8 cellular contexts compared by ENCODE assay signal in the genomic region with DNA sequence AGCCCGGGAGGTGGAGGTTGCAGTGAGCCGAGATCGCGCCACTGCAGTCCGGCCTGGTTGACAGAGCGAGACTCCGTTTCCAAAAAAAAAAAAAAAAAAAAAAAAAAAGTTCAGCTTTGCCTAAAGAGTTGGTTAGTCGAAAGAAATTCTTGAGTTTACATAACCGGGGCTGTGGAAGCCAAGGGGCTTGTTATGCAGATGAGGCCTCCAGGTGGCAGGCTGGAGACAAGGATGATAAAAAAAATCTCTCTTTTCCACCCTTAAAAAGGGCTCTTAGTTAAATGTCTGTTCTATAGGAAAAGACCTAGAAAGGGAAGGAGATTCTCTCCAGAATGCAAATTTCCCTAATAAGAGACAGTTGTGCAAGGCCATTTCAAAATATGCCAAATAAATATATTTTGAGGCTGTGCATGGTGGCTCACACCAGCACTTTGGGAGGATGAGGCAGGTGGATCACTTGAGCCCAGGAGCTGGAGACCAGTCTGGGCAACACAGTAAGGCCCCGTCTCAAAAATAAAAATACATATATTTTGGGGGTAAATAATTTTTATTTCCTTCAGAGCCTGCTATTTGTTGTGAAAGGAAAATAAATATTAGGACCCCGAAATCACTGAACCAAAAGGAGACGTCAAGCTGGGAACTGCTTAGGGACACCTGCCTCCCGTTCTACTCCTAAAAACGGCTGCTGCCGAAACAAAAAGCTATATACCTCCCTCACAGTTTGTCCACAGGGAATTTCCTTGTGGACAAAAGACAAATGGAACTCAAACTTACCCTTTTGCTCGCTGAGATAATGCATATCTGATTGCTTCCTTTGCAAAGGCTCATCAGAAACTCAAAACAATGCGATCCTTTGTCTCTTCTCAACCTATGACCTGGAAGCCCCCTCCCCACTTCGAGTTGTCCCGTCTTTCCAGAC. TPM values are rescaled to one million over a fixed set of nuclear protein-coding genes. Genes with fewer than 3 reads are reported as not detected.
A peak's percentile ranks its signal among the peaks of the same experiment; 100 is the strongest.
DNase-seq lines count a peak whose midpoint lies in the region; ATAC-seq and TF ChIP-seq lines count a peak whose summit lies in the region.

No MANE protein-coding gene starts in this region.

- H3K4me1 ChIP-seq in neuronal stem cell (ENCODE audit: control insufficient read depth in 2 of 2, insufficient read depth in 1 of 2, low read depth in 1 of 2, low read length in 2 of 2): peaks cover 28 to 33% of the 10 kb centered on the region in 2 donors

- peak overlapping the region; percentile 82 for H3K27ac ChIP-seq in neuronal stem cell (replicated peaks; ENCODE audit: low read length)

- peak; percentile 78 for TF ChIP-seq CTCF in fibroblast of villous mesenchyme (IDR thresholded peaks at IDR 0.05; ENCODE audit: insufficient read depth, low read depth, low read length)

- H2AK5ac ChIP-seq in neuronal stem cell (ENCODE audit: low read depth, low read length): no peak overlapping the region

- WGBS in neuronal stem cell (ENCODE audit: extremely low coverage in 2 of 2, insufficient read length in 2 of 2, insufficient replicate concordance in 1 of 2), 2 donors: no CpG with 5 or more reads among the region's 19 CpGs

- H3K36me3 Mint-ChIP-seq in activated CD4-positive, alpha-beta memory T cell treated with anti-CD3 and anti-CD28 coated beads for 36 hours: peaks cover 21% of the 10 kb centered on the region

- H3K36me3 ChIP-seq in neuronal stem cell (replicated peaks in 1 of 2; ENCODE audit: control insufficient read depth in 2 of 2, insufficient read depth in 2 of 2, low read length in 2 of 2): peaks cover 0 to 4% of the 10 kb centered on the region in 2 donors

- ATAC-seq in Right ventricle myocardium inferior: no peak
- ATAC-seq in HG02763 (IDR thresholded peaks at IDR 0.05; ENCODE audit: unreplicated experiment): no peak

- H3K9ac ChIP-seq in neuronal stem cell (ENCODE audit: low read depth, low read length, poor library complexity): no peak overlapping the region

- no peak overlapping the region for H3K14ac ChIP-seq in neuronal stem cell (ENCODE audit: low read length)

- CTCF ChIA-PET in activated CD4-positive, alpha-beta memory T cell treated with anti-CD3 and anti-CD28 coated beads for 36 hours (lab: Charles Lee): interaction anchor here (0.6 to 4.0 kb wide), 28 partner anchors 11 to 151 kb away, joined by 3 to 46 read pairs (median 5); a partner anchor contains a TSS

- peaks cover 4 to 7% of the 10 kb centered on the region in 2 donors for H3K9me3 ChIP-seq in neuronal stem cell (replicated peaks in 1 of 2; ENCODE audit: control insufficient read depth in 2 of 2, insufficient read depth in 1 of 2, low read depth in 1 of 2, low read length in 2 of 2)

- no peak overlapping the region for H4K8ac ChIP-seq in neuronal stem cell (ENCODE audit: low read depth, low read length)

- H2AFZ ChIP-seq in neuronal stem cell (ENCODE audit: low read length): peak overlapping the region; percentile 66

- no peak overlapping the region for H3K4me3 ChIP-seq in fibroblast of villous mesenchyme (ENCODE audit: low read depth, low read length)
- no peak overlapping the region for H3K4me3 ChIP-seq in neuronal stem cell (ENCODE audit: low read length in 2 of 2)

- peak overlapping the region; percentile 5 for H3K27ac Mint-ChIP-seq in activated CD4-positive, alpha-beta memory T cell treated with anti-CD3 and anti-CD28 coated beads for 36 hours

- no peak overlapping the region for H2BK12ac ChIP-seq in neuronal stem cell (ENCODE audit: low read length)

- intact Hi-C loops in Right ventricle myocardium inferior (cut with DNase I): loop anchor here (5.0 kb wide), 1 partner anchor 142 kb away; no protein-coding TSS in a partner anchor
- intact Hi-C loops in cardiac septum (cut with DNase I): no loop called here
- intact Hi-C loops in activated CD4-positive, alpha-beta memory T cell treated with anti-CD3 and anti-CD28 coated beads for 36 hours (cut with micrococcal nuclease): loop anchor here (2.0 to 5.0 kb wide), 3 partner anchors 52 to 142 kb away; no protein-coding TSS in a partner anchor

- H3K79me1 ChIP-seq in neuronal stem cell (ENCODE audit: low read depth, low read length): peaks cover 2% of the 10 kb centered on the region

- no peaks in the 10 kb centered on the region for H3K27me3 ChIP-seq in neuronal stem cell (ENCODE audit: control insufficient read depth in 3 of 3, insufficient read depth in 3 of 3, low read depth in 1 of 3, low read length in 3 of 3)

- H3K18ac ChIP-seq in neuronal stem cell (ENCODE audit: low read length): no peak overlapping the region

- DNase-seq in Right ventricle myocardium inferior (ENCODE audit: missing footprints): peak; percentile 79
- DNase-seq in cardiac septum (ENCODE audit: low spot score): no peak
- DNase-seq in NCI-H1105 (lab: John Stamatoyannopoulos, UW): peak; percentile 26
- peak; percentile 76 for DNase-seq in activated CD4-positive, alpha-beta memory T cell treated with anti-CD3 and anti-CD28 coated beads for 36 hours
- DNase-seq in fibroblast of villous mesenchyme (ENCODE audit: low read depth): peak; percentile 88
- peak; percentile 56 for DNase-seq in neuronal stem cell (ENCODE audit: low spot score)
- DNase-seq in NCI-H524 treated with DMSO at 0.1 percent for 48 hours (lab: John Stamatoyannopoulos, UW): no peak

- H3K4me2 ChIP-seq in neuronal stem cell (ENCODE audit: insufficient read depth, low read length, poor library complexity, severe bottlenecking): no peak overlapping the region

- no peak overlapping the region for H2BK120ac ChIP-seq in neuronal stem cell (ENCODE audit: low read depth, low read length)

- POLR2A ChIA-PET in activated CD4-positive, alpha-beta memory T cell treated with anti-CD3 and anti-CD28 coated beads for 36 hours (lab: Charles Lee): no interaction called here

- H2BK15ac ChIP-seq in neuronal stem cell (ENCODE audit: low read length): no peak overlapping the region

- no peak overlapping the region for H4K91ac ChIP-seq in neuronal stem cell (ENCODE audit: low read depth, low read length, poor library complexity)

- H3K9me3 Mint-ChIP-seq in activated CD4-positive, alpha-beta memory T cell treated with anti-CD3 and anti-CD28 coated beads for 36 hours: no peaks in the 10 kb centered on the region

- no peak overlapping the region for H3K4ac ChIP-seq in neuronal stem cell (ENCODE audit: low read length)

- H3K4me3 Mint-ChIP-seq in activated CD4-positive, alpha-beta memory T cell treated with anti-CD3 and anti-CD28 coated beads for 36 hours: no peak overlapping the region

- H3K27me3 Mint-ChIP-seq in activated CD4-positive, alpha-beta memory T cell treated with anti-CD3 and anti-CD28 coated beads for 36 hours: peaks cover 3% of the 10 kb centered on the region

- H2BK5ac ChIP-seq in neuronal stem cell (ENCODE audit: low read length): no peak overlapping the region

- H3K23ac ChIP-seq in neuronal stem cell (ENCODE audit: low read depth, low read length, poor library complexity): no peak overlapping the region

- H3K4me1 Mint-ChIP-seq in activated CD4-positive, alpha-beta memory T cell treated with anti-CD3 and anti-CD28 coated beads for 36 hours (ENCODE audit: low read depth): peaks cover 38% of the 10 kb centered on the region

RNA-seq across cellular contexts. Expression of a gene that starts 2.4 kb away (rescaled TPM):
- total RNA-seq in Right ventricle myocardium inferior (253 TPM), cardiac septum (215 TPM), fibroblast of villous mesenchyme (38.4 and 107 TPM in 2 replicates)
- total RNA-seq in activated CD4-positive, alpha-beta memory T cell treated with anti-CD3 and anti-CD28 coated beads for 36 hours: 100 to 1,000 TPM; 525 to 561 TPM
- 660 TPM for polyA plus RNA-seq in neuronal stem cell (2013, experiment 1 of 2)
- polyA plus RNA-seq in neuronal stem cell (2013, experiment 2 of 2): 657 TPM

RNA-seq across cellular contexts. Expression of a gene that starts 5.8 kb away (rescaled TPM):
- not detected for total RNA-seq in Right ventricle myocardium inferior
- not detected for total RNA-seq in cardiac septum
- total RNA-seq in activated CD4-positive, alpha-beta memory T cell treated with anti-CD3 and anti-CD28 coated beads for 36 hours: not detected
- total RNA-seq in fibroblast of villous mesenchyme: not detected in 2 replicates
- not detected for polyA plus RNA-seq in neuronal stem cell (2013, experiment 1 of 2)
- 0.06 TPM for polyA plus RNA-seq in neuronal stem cell (2013, experiment 2 of 2)

RNA-seq across cellular contexts. Expression of a gene that starts 8.7 kb away (rescaled TPM):
- 125 TPM for total RNA-seq in Right ventricle myocardium inferior
- 123 TPM for total RNA-seq in cardiac septum
- 100 to 1,000 TPM; 195 to 200 TPM for total RNA-seq in activated CD4-positive, alpha-beta memory T cell treated with anti-CD3 and anti-CD28 coated beads for 36 hours
- total RNA-seq in fibroblast of villous mesenchyme: 76.4 and 117 TPM in 2 replicates
- polyA plus RNA-seq in neuronal stem cell (2013, experiment 1 of 2): 171 TPM
- 162 TPM for polyA plus RNA-seq in neuronal stem cell (2013, experiment 2 of 2)

RNA-seq across cellular contexts. Expression of a gene that starts 15.5 kb away (rescaled TPM):
- total RNA-seq in Right ventricle myocardium inferior (401 TPM), cardiac septum (260 TPM), fibroblast of villous mesenchyme (83.3 and 94.1 TPM in 2 replicates)
- 10 to 100 TPM; 25.6 TPM for total RNA-seq in activated CD4-positive, alpha-beta memory T cell treated with anti-CD3 and anti-CD28 coated beads for 36 hours
- polyA plus RNA-seq in neuronal stem cell (2013, experiment 1 of 2): 629 TPM
- polyA plus RNA-seq in neuronal stem cell (2013, experiment 2 of 2): 604 TPM

RNA-seq across cellular contexts. Expression of a gene that starts 16.2 kb away (rescaled TPM):
- total RNA-seq in Right ventricle myocardium inferior (10.0 TPM), cardiac septum (11.0 TPM), fibroblast of villous mesenchyme (7.8 and 10.6 TPM in 2 replicates)
- total RNA-seq in activated CD4-positive, alpha-beta memory T cell treated with anti-CD3 and anti-CD28 coated beads for 36 hours: 10 to 100 TPM; 74.3 to 75.0 TPM
- 50.4 TPM for polyA plus RNA-seq in neuronal stem cell (2013, experiment 1 of 2)
- 48.9 TPM for polyA plus RNA-seq in neuronal stem cell (2013, experiment 2 of 2)

Comparison
In these comparisons a context has a peak if more than half of its experiments do, and no peak if none do; other contexts are left out.
1. DNase-seq: peak in Right ventricle myocardium inferior (single experiment), NCI-H1105 (single experiment), activated CD4-positive, alpha-beta memory T cell treated with anti-CD3 and anti-CD28 coated beads for 36 hours (single experiment), fibroblast of villous mesenchyme (single experiment) and neuronal stem cell (single experiment); none in cardiac septum (single experiment) and NCI-H524 treated with DMSO at 0.1 percent for 48 hours (single experiment).